ENCODE assay signal across 8 cellular contexts in the genomic region with DNA sequence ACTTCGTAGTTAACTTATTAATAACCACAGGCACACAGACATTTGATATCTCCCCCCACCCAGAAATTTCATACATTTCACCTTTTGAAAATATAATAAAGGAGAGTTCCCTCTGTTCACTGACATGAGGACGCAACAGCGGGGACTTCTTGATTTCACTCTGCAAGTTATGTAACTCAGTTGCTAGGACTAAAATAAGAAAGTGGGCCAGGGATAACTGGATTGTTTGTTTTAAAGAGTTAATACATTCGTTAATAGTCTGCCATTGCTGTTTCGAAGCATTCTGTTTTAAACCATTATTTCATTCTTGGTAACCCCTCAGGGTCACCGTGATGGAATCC. TPM values are rescaled to one million over a fixed set of nuclear protein-coding genes. Genes with fewer than 3 reads are reported as not detected.
A peak's percentile ranks its signal among the peaks of the same experiment; 100 is the strongest.
DNase-seq lines count a peak whose midpoint lies in the region; ATAC-seq and TF ChIP-seq lines count a peak whose summit lies in the region.

No MANE protein-coding gene starts in this region.

- H3K27ac ChIP-seq in KMS-11: no peak overlapping the region

- peaks cover 11 to 48% (median 27%) of the 10 kb centered on the region in 3 donors for H3K4me1 Mint-ChIP-seq in naive B cell

- peak overlapping the region; percentile 96 for H3K4me3 ChIP-seq in AG10803 (ENCODE audit: low read length)
- H3K4me3 ChIP-seq in KMS-11 (IDR thresholded peaks at IDR 0.05; ENCODE audit: insufficient read depth, low read depth, low read length): no peak overlapping the region
- H3K4me3 ChIP-seq in cardiac fibroblast (replicated peaks in 1 of 2; ENCODE audit: low read depth in 2 of 2, low read length in 2 of 2): peak overlapping the region; percentile 95 to 100

- DNase-seq in AG10803 (ENCODE audit: low read depth): no peak
- DNase-seq in cardiac fibroblast (ENCODE audit: low read depth in 2 of 2): no peak
- DNase-seq in naive B cell: no peak
- no peak for DNase-seq in NK-92 (lab: John Stamatoyannopoulos, UW; ENCODE audit: unreplicated experiment)
- DNase-seq in NCI-H510A (lab: John Stamatoyannopoulos, UW): no peak
- no peak for DNase-seq in SW480 (ENCODE audit: low spot score)
- DNase-seq in T1000 (lab: John Stamatoyannopoulos, UW): no peak

- H3K9ac ChIP-seq in KMS-11: peak overlapping the region; percentile 64; the same call in 1 of the 2 replicates

- no peaks in the 10 kb centered on the region for H3K36me3 Mint-ChIP-seq in naive B cell

- H3K79me2 ChIP-seq in KMS-11 (ENCODE audit: insufficient read depth, low read depth): peaks cover 39% of the 10 kb centered on the region

- H3K4me1 ChIP-seq in KMS-11 (ENCODE audit: low read depth, poor library complexity, severe bottlenecking): peaks cover 27% of the 10 kb centered on the region

- H4K20me1 ChIP-seq in KMS-11 (ENCODE audit: insufficient read depth): no peaks in the 10 kb centered on the region

- H2AFZ ChIP-seq in KMS-11 (ENCODE audit: low read depth): no peak overlapping the region

- ATAC-seq in naive B cell (ENCODE audit: low read depth in 2 of 2): no peak

- no peaks in the 10 kb centered on the region for H3K27me3 Mint-ChIP-seq in naive B cell

- no peaks in the 10 kb centered on the region for H3K36me3 ChIP-seq in KMS-11 (ENCODE audit: insufficient read depth)

- H3K9me3 Mint-ChIP-seq in naive B cell: no peaks in the 10 kb centered on the region

- H3K4me2 ChIP-seq in KMS-11: peak overlapping the region; percentile 91

- H3K27ac Mint-ChIP-seq in naive B cell: peak overlapping the region in 4 of 6 donors; percentile 58 to 92 (median 89)

- TF ChIP-seq CTCF in AG10803 (conservative IDR thresholded peaks at IDR 0.05; ENCODE audit: low read length): no peak
- no peak for TF ChIP-seq CTCF in KMS-11 (conservative IDR thresholded peaks at IDR 0.05; ENCODE audit: low read depth, low read length)
- no peak for TF ChIP-seq CTCF in cardiac fibroblast (IDR thresholded peaks at IDR 0.05; ENCODE audit: low read depth, low read length)

- no peaks in the 10 kb centered on the region for H3K27me3 ChIP-seq in KMS-11 (ENCODE audit: insufficient read depth, low read depth)

- H3K4me3 Mint-ChIP-seq in naive B cell: peak overlapping the region; percentile 90 to 100 (median 96)

RNA-seq across cellular contexts. Expression of gene RHOT1, which starts 1.2 kb away (rescaled TPM):
- 10 to 100 TPM; 20.4 to 29.8 (median 27.3) TPM for polyA plus RNA-seq in naive B cell (ENCODE audit: low read depth in 6 of 6)
